Comparison of ENCODE assay signal across 1 cellular context in the genomic region with DNA sequence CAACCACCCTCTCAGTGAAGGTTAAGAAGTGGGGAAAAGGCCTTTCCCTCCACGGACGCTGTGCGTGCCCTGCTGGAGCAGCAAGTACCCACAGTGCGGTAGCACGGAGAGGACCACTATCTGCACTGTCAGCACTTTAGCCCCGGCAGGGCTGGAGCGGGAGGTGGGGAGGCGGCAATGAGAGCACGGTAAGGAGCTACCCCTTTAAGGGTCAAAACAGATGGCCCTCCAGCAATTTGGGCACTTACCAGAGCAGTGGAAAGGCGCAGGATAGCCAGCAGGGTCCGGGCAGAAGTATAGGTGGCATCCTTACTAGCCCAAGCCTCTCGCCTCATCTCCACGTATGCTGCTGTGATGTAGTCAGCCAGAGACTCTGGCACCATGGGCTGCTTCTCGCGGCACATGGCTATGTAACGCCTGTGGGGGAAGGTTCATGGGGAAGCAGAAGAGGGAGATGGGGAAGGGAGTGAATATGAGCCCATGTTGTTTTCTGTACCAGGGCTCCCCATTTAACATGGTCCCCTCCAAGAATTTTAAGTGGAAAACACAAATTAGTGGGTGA.
A peak's percentile ranks its signal among the peaks of the same experiment; 100 is the strongest.
TF ChIP-seq lines count a peak whose summit lies in the region.

No MANE protein-coding gene starts in this region.

TF ChIP-seq in HEK293, 187 proteins besides CTCF, POLR2A, EP300 and RAD21 (continued from another document and continues in another):
- TF ChIP-seq ZNF704 (tag by site-specific recombination; IDR thresholded peaks at IDR 0.05) (no peak), ZBTB8A (tag by site-specific recombination; IDR thresholded peaks at IDR 0.05) (peak; percentile 23; the same call in 1 of the 2 replicates), ZFP69B (tag by site-specific recombination; IDR thresholded peaks at IDR 0.05) (no peak; the same call in 1 of the 2 replicates), GLIS2 (tag by site-specific recombination; IDR thresholded peaks at IDR 0.05) (no peak), WT1 (tag by site-specific recombination; IDR thresholded peaks at IDR 0.05) (no peak; the same call in 1 of the 2 replicates), ZNF843 (tag by site-specific recombination; IDR thresholded peaks at IDR 0.05) (no peak), KLF9 (tag by site-specific recombination; IDR thresholded peaks at IDR 0.05; ENCODE audit: low read depth) (no peak), ZNF398 (tag by site-specific recombination; IDR thresholded peaks at IDR 0.05) (peak; percentile 29; the same call in 1 of the 2 replicates), ZBTB7A (tag by site-specific recombination; IDR thresholded peaks at IDR 0.05; ENCODE audit: low read depth) (no peak), GLI4 (tag by site-specific recombination; IDR thresholded peaks at IDR 0.05) (no peak), ZNF692 (tag by site-specific recombination; IDR thresholded peaks at IDR 0.05) (0 out of 2 replicates have a peak, but pooled peaks have one; percentile 26), ZNF280C (tag by site-specific recombination; IDR thresholded peaks at IDR 0.05) (no peak), MZF1 (tag by site-specific recombination; IDR thresholded peaks at IDR 0.05; ENCODE audit: borderline replicate concordance) (0 out of 2 replicates have a peak, but pooled peaks have one; percentile 33), ZSCAN16 (tag by site-specific recombination; IDR thresholded peaks at IDR 0.05) (no peak), ZNF292 (tag by site-specific recombination; IDR thresholded peaks at IDR 0.05; ENCODE audit: borderline replicate concordance, low read depth) (no peak), ZNF132 (tag by site-specific recombination; IDR thresholded peaks at IDR 0.05; ENCODE audit: borderline replicate concordance) (no peak), ZNF501 (tag by site-specific recombination; IDR thresholded peaks at IDR 0.05) (no peak), ZNF585B (tag by site-specific recombination; IDR thresholded peaks at IDR 0.05) (no peak), SETDB1 (IDR thresholded peaks at IDR 0.05; ENCODE audit: insufficient read length, low read length) (no peak), ZNF24 (tag by site-specific recombination; IDR thresholded peaks at IDR 0.05) (peak; percentile 23; the same call in 1 of the 2 replicates), ZSCAN23 (tag by site-specific recombination; IDR thresholded peaks at IDR 0.05) (no peak), ZNF830 (tag by site-specific recombination; IDR thresholded peaks at IDR 0.05; ENCODE audit: low read depth) (no peak), TSHZ1 (tag by site-specific recombination; IDR thresholded peaks at IDR 0.05; ENCODE audit: borderline replicate concordance) (no peak), ZFHX2 (tag by site-specific recombination; conservative IDR thresholded peaks at IDR 0.05) (no peak), HIC1 (tag by site-specific recombination; IDR thresholded peaks at IDR 0.05) (peak; percentile 31; the same call in 1 of the 2 replicates), HOXC10 (CRISPR knock-in tag; IDR thresholded peaks at IDR 0.05) (no peak), ZNF37A (tag by site-specific recombination; IDR thresholded peaks at IDR 0.05) (no peak), ZNF580 (tag by site-specific recombination; IDR thresholded peaks at IDR 0.05) (no peak), ZNF600 (tag by site-specific recombination; IDR thresholded peaks at IDR 0.05) (peak; percentile 50), ZNF768 (tag by site-specific recombination; IDR thresholded peaks at IDR 0.05) (no peak), ZBTB20 (tag by site-specific recombination; IDR thresholded peaks at IDR 0.05) (no peak), ZFP3 (tag by site-specific recombination; IDR thresholded peaks at IDR 0.05; ENCODE audit: low read depth) (no peak), KLF16 (tag by site-specific recombination; IDR thresholded peaks at IDR 0.05) (no peak), ZNF629 (tag by site-specific recombination; IDR thresholded peaks at IDR 0.05) (peak; percentile 59; the same call in 1 of the 2 replicates), ZBTB17 (tag by site-specific recombination; IDR thresholded peaks at IDR 0.05) (no peak), ZNF302 (tag by site-specific recombination; IDR thresholded peaks at IDR 0.05; ENCODE audit: low read depth) (no peak)
- TF ChIP-seq, protein P1, sequence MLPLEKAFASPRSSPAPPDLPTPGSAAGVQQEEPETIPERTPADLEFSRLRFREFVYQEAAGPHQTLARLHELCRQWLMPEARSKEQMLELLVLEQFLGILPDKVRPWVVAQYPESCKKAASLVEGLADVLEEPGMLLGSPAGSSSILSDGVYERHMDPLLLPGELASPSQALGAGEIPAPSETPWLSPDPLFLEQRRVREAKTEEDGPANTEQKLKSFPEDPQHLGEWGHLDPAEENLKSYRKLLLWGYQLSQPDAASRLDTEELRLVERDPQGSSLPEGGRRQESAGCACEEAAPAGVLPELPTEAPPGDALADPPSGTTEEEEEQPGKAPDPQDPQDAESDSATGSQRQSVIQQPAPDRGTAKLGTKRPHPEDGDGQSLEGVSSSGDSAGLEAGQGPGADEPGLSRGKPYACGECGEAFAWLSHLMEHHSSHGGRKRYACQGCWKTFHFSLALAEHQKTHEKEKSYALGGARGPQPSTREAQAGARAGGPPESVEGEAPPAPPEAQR (tag by site-specific recombination; IDR thresholded peaks at IDR 0.05), result no peak
- TF ChIP-seq, protein P2, sequence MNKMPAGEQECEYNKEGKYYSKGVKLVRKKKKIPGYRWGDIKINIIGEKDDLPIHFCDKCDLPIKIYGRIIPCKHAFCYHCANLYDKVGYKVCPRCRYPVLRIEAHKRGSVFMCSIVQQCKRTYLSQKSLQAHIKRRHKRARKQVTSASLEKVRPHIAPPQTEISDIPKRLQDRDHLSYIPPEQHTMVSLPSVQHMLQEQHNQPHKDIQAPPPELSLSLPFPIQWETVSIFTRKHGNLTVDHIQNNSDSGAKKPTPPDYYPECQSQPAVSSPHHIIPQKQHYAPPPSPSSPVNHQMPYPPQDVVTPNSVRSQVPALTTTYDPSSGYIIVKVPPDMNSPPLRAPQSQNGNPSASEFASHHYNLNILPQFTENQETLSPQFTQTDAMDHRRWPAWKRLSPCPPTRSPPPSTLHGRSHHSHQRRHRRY (tag by site-specific recombination; IDR thresholded peaks at IDR 0.05), result no peak
- TF ChIP-seq, protein P3, sequence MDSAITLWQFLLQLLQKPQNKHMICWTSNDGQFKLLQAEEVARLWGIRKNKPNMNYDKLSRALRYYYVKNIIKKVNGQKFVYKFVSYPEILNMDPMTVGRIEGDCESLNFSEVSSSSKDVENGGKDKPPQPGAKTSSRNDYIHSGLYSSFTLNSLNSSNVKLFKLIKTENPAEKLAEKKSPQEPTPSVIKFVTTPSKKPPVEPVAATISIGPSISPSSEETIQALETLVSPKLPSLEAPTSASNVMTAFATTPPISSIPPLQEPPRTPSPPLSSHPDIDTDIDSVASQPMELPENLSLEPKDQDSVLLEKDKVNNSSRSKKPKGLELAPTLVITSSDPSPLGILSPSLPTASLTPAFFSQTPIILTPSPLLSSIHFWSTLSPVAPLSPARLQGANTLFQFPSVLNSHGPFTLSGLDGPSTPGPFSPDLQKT (IDR thresholded peaks at IDR 0.05; ENCODE audit: borderline replicate concordance, low read depth, low read length), result no peak
- TF ChIP-seq, protein P4, sequence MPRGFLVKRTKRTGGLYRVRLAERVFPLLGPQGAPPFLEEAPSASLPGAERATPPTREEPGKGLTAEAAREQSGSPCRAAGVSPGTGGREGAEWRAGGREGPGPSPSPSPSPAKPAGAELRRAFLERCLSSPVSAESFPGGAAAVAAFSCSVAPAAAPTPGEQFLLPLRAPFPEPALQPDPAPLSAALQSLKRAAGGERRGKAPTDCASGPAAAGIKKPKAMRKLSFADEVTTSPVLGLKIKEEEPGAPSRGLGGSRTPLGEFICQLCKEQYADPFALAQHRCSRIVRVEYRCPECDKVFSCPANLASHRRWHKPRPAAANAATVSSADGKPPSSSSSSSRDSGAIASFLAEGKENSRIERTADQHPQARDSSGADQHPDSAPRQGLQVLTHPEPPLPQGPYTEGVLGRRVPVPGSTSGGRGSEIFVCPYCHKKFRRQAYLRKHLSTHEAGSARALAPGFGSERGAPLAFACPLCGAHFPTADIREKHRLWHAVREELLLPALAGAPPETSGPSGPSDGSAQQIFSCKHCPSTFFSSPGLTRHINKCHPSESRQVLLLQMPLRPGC (tag by site-specific recombination; IDR thresholded peaks at IDR 0.05), result no peak
